In the genomic region with DNA sequence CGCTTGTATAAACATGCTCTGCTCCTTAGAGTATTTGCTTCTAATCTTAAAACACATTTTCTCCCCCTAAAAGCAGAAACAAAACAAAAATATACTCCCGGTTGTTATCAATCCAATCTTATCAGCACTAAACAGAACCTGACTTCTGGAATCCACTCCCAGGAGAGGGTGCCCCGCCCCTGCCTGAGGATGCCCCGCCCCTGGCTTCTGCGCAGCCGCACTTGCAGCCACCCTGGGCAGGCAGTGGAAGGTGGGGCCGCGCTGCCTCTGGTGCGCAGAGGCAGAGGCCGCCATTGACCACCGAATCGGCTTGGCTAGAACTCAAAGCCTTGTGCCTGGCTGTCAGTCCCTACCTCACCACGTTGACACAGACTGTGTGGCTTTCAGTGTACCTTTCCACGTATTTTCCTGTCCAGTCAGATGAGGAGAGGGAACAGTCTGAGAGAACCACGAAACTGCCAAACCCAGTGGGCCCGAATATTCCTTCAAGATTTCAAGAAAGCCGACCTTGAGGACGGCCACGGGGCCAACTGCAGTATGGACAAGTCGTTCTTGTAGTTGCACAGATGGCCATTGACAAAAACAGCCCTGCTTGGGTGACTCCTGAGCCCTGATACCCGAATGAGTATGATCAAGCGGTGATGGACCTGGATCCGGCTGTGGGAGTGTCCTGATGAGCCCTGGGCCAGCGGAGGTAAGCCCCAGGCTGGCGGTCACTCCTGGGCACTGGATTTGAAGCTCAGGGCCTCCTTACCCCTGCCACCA, we compare ENCODE assay signal across 1 cellular context.
TF ChIP-seq lines count a peak whose summit lies in the region.

No MANE protein-coding gene starts in this region.

TF ChIP-seq in WTC11, 78 proteins besides CTCF, POLR2A, EP300 and RAD21 (continued from another document):
- TF ChIP-seq HMGXB4 (CRISPR knock-in tag; IDR thresholded peaks at IDR 0.05), result no peak
- TF ChIP-seq ZNF671 (CRISPR knock-in tag; IDR thresholded peaks at IDR 0.05), result no peak
- no peak for TF ChIP-seq TCF7 (CRISPR knock-in tag; IDR thresholded peaks at IDR 0.05; ENCODE audit: low read depth)
- TF ChIP-seq, protein P1, sequence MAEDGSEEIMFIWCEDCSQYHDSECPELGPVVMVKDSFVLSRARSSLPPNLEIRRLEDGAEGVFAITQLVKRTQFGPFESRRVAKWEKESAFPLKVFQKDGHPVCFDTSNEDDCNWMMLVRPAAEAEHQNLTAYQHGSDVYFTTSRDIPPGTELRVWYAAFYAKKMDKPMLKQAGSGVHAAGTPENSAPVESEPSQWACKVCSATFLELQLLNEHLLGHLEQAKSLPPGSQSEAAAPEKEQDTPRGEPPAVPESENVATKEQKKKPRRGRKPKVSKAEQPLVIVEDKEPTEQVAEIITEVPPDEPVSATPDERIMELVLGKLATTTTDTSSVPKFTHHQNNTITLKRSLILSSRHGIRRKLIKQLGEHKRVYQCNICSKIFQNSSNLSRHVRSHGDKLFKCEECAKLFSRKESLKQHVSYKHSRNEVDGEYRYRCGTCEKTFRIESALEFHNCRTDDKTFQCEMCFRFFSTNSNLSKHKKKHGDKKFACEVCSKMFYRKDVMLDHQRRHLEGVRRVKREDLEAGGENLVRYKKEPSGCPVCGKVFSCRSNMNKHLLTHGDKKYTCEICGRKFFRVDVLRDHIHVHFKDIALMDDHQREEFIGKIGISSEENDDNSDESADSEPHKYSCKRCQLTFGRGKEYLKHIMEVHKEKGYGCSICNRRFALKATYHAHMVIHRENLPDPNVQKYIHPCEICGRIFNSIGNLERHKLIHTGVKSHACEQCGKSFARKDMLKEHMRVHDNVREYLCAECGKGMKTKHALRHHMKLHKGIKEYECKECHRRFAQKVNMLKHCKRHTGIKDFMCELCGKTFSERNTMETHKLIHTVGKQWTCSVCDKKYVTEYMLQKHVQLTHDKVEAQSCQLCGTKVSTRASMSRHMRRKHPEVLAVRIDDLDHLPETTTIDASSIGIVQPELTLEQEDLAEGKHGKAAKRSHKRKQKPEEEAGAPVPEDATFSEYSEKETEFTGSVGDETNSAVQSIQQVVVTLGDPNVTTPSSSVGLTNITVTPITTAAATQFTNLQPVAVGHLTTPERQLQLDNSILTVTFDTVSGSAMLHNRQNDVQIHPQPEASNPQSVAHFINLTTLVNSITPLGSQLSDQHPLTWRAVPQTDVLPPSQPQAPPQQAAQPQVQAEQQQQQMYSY (CRISPR knock-in tag; IDR thresholded peaks at IDR 0.05), result no peak
- TF ChIP-seq, protein P2, sequence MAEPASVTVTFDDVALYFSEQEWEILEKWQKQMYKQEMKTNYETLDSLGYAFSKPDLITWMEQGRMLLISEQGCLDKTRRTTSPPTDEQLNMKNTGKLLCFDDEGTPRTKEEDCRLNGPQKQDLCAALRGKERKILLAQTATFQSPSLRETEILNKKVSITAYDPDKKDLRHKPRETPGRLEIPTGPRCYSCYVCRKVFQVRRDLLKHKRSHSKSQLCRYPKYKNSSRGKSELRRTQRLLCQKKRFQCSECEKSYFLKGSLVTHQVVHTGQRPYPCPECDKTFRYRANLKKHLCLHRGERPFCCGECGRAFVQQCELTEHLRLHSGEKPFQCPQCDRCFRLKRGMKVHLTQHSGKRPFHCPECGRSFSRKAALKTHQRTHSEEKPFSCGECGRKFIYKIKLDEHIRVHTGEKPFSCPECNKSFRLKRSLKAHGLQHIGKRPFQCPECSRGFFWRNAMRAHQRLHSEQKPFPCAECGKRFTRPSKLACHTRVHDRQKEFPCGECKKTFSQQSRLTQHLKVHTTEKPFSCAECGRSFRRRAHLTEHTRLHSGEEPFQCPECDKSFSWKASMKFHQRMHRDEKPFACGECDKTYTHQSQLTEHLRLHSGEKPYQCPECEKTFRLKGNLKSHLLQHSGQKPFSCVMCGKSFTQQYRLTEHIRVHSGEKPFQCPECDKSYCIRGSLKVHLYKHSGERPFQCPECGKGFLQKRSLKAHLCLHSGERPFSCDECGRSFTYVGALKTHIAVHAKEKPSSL (CRISPR knock-in tag; conservative IDR thresholded peaks at IDR 0.05), result no peak
- no peak for TF ChIP-seq SOX15 (CRISPR knock-in tag; IDR thresholded peaks at IDR 0.05)
- TF ChIP-seq ETV6 (CRISPR knock-in tag; IDR thresholded peaks at IDR 0.05), result no peak
- TF ChIP-seq, protein P3, sequence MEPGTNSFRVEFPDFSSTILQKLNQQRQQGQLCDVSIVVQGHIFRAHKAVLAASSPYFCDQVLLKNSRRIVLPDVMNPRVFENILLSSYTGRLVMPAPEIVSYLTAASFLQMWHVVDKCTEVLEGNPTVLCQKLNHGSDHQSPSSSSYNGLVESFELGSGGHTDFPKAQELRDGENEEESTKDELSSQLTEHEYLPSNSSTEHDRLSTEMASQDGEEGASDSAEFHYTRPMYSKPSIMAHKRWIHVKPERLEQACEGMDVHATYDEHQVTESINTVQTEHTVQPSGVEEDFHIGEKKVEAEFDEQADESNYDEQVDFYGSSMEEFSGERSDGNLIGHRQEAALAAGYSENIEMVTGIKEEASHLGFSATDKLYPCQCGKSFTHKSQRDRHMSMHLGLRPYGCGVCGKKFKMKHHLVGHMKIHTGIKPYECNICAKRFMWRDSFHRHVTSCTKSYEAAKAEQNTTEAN (CRISPR knock-in tag; IDR thresholded peaks at IDR 0.05), result no peak
- TF ChIP-seq ZNF317 (CRISPR knock-in tag; IDR thresholded peaks at IDR 0.05; ENCODE audit: borderline replicate concordance, low read depth), result no peak
- TF ChIP-seq, protein P4, sequence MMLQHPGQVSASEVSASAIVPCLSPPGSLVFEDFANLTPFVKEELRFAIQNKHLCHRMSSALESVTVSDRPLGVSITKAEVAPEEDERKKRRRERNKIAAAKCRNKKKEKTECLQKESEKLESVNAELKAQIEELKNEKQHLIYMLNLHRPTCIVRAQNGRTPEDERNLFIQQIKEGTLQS (CRISPR knock-in tag; conservative IDR thresholded peaks at IDR 0.05), result no peak
